10 cellular contexts compared by ENCODE assay signal in the genomic region with DNA sequence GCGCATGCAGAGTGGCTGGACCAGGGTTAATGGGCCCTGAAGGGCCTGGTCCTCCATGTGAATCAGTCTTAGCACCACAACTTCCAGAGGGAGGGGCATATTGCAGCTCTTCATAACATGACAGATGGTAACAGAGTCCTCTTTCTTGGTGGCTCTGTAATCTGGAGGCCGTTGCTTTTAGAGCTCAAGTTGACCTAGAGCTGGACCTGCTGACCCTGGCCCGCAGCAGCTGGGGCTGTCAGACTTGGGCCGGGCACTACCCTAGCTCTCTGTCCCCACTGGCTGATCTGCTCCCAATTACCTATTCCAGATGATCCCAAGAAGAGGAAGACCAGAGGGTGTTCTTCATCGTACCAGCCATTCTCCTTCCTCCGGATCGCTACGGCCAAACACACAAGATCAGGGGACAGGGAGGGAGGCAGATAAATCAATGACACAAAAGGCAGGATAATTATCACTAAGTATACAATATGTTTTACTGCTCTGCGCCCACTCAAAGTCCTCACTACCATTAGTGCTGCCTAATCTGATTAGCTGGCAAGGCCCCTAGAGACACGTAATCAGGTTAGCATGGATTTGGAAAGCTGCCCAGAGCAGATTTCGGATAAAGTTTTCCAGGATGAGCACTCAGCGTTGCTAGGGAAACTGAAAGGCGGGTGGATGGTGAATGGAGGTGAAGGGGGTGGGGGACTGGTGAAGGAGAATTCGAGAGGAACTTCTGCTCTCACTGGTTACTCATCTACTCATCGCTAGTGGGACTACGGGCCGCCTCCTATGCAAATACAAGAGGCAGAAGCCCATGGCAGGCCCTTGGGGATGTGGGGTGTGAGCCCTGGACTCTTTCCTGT.
DNase-seq lines count a peak whose midpoint lies in the region; ATAC-seq and TF ChIP-seq lines count a peak whose summit lies in the region.
"Had no signal": no experiment of that assay in that cellular context is flagged by ENCODE, and none has a peak within 500 bp of the region (broad histone marks: within the 10 kb centered on the region; RNA-seq: fewer than 3 reads in every experiment).

No MANE protein-coding gene starts in this region.

- no peaks in the 10 kb centered on the region for H3K9me3 Mint-ChIP-seq in CD4-positive, alpha-beta T cell

- no peak overlapping the region for H2BK15ac ChIP-seq in neuronal stem cell (ENCODE audit: low read length)

- no peak overlapping the region for H2AK5ac ChIP-seq in neuronal stem cell (ENCODE audit: low read depth, low read length)

- no peak overlapping the region for H4K91ac ChIP-seq in neuronal stem cell (ENCODE audit: low read depth, low read length, poor library complexity)

- H3K36me3 Mint-ChIP-seq in CD4-positive, alpha-beta T cell (ENCODE audit: low read depth) = peaks cover 68% of the 10 kb centered on the region

- H3K4me3 ChIP-seq in AG09309 (ENCODE audit: control insufficient read depth, low read depth, low read length) (no peak overlapping the region), neuronal stem cell (ENCODE audit: low read length in 2 of 2) (no peak overlapping the region)
- H3K4me3 ChIP-seq: esophagus squamous epithelium had no signal

- TF ChIP-seq CTCF in AG09309 (IDR thresholded peaks at IDR 0.05; ENCODE audit: control insufficient read depth, insufficient read depth, low read depth, low read length, missing control alignments) = no peak
- no peak for TF ChIP-seq CTCF in CD4-positive, alpha-beta T cell (IDR thresholded peaks at IDR 0.05)

- ATAC-seq in HG03460 (IDR thresholded peaks at IDR 0.05; ENCODE audit: unreplicated experiment) (peak; percentile 57), GM18873 (IDR thresholded peaks at IDR 0.05; ENCODE audit: low FRiP score, unreplicated experiment) (no peak)
- no peak for ATAC-seq in CD4-positive, alpha-beta T cell (ENCODE audit: poor library complexity)

- H3K4me2 ChIP-seq in neuronal stem cell (ENCODE audit: insufficient read depth, low read length, poor library complexity, severe bottlenecking) = no peak overlapping the region

- H2AFZ ChIP-seq in neuronal stem cell (ENCODE audit: low read length) = no peak overlapping the region

- peaks cover 4 to 24% of the 10 kb centered on the region in 2 donors for H3K36me3 ChIP-seq in neuronal stem cell (replicated peaks in 1 of 2; ENCODE audit: control insufficient read depth in 2 of 2, insufficient read depth in 2 of 2, low read length in 2 of 2)

- intact Hi-C loops in CD4-positive, alpha-beta T cell (cut with DNase I, micrococcal nuclease) = no loop called here

- POLR2A ChIA-PET in CD4-positive, alpha-beta T cell (lab: Charles Lee) = no interaction called here

- peaks cover 0 to 3% of the 10 kb centered on the region in 2 donors for H3K4me1 ChIP-seq in neuronal stem cell (ENCODE audit: control insufficient read depth in 2 of 2, insufficient read depth in 1 of 2, low read depth in 1 of 2, low read length in 2 of 2)
- H3K4me1 ChIP-seq: esophagus squamous epithelium had no signal

- WGBS in neuronal stem cell (ENCODE audit: extremely low coverage in 2 of 2, insufficient read length in 2 of 2, insufficient replicate concordance in 1 of 2), 2 donors = no CpG with 5 or more reads among the region's 17 CpGs

- no peak overlapping the region for H2BK12ac ChIP-seq in neuronal stem cell (ENCODE audit: low read length)

- no peak overlapping the region for H2BK5ac ChIP-seq in neuronal stem cell (ENCODE audit: low read length)

- H4K8ac ChIP-seq in neuronal stem cell (ENCODE audit: low read depth, low read length) = no peak overlapping the region

- CTCF ChIA-PET in CD4-positive, alpha-beta T cell (lab: Charles Lee) = no interaction called here

- H2BK120ac ChIP-seq in neuronal stem cell (ENCODE audit: low read depth, low read length) = no peak overlapping the region

- H3K4ac ChIP-seq in neuronal stem cell (ENCODE audit: low read length) = no peak overlapping the region

- H3K4me3 Mint-ChIP-seq in CD4-positive, alpha-beta T cell = no peak overlapping the region

- H3K23ac ChIP-seq in neuronal stem cell (ENCODE audit: low read depth, low read length, poor library complexity) = no peak overlapping the region

- no peaks in the 10 kb centered on the region for H3K4me1 Mint-ChIP-seq in CD4-positive, alpha-beta T cell (ENCODE audit: low read depth)

- H3K79me1 ChIP-seq in neuronal stem cell (ENCODE audit: low read depth, low read length) = no peaks in the 10 kb centered on the region

- H3K27ac Mint-ChIP-seq in CD4-positive, alpha-beta T cell = no peak overlapping the region

- no peak overlapping the region for H3K27ac ChIP-seq in CD4-positive, alpha-beta T cell (ENCODE audit: low read depth, low read length)
- no peak overlapping the region for H3K27ac ChIP-seq in neuronal stem cell (replicated peaks; ENCODE audit: low read length)
- H3K27ac ChIP-seq: esophagus squamous epithelium, VCaP had no signal

- no peaks in the 10 kb centered on the region for H3K27me3 Mint-ChIP-seq in CD4-positive, alpha-beta T cell

- no peak overlapping the region for H3K18ac ChIP-seq in neuronal stem cell (ENCODE audit: low read length)

- no peak overlapping the region for H3K14ac ChIP-seq in neuronal stem cell (ENCODE audit: low read length)

- H3K9ac ChIP-seq in neuronal stem cell (ENCODE audit: low read depth, low read length, poor library complexity) = no peak overlapping the region

- no peaks in the 10 kb centered on the region for H3K27me3 ChIP-seq in CD4-positive, alpha-beta T cell (ENCODE audit: control insufficient read depth, insufficient read depth, low read length)
- no peaks in the 10 kb centered on the region for H3K27me3 ChIP-seq in neuronal stem cell (ENCODE audit: control insufficient read depth in 3 of 3, insufficient read depth in 3 of 3, low read depth in 1 of 3, low read length in 3 of 3)
- H3K27me3 ChIP-seq: esophagus squamous epithelium had no signal

- H3K9me3 ChIP-seq in CD4-positive, alpha-beta T cell (ENCODE audit: control insufficient read depth, low read length) = no peaks in the 10 kb centered on the region
- no peaks in the 10 kb centered on the region for H3K9me3 ChIP-seq in neuronal stem cell (replicated peaks in 1 of 2; ENCODE audit: control insufficient read depth in 2 of 2, insufficient read depth in 1 of 2, low read depth in 1 of 2, low read length in 2 of 2)
- H3K9me3 ChIP-seq: esophagus squamous epithelium had no signal

- DNase-seq in AG09309 (ENCODE audit: low read depth) = peak; percentile 48
- DNase-seq in RPMI7951 (ENCODE audit: low read depth) = peak; percentile 74
- DNase-seq in glomerular visceral epithelial cell (ENCODE audit: extremely low spot score) = peak; percentile 94
- no peak for DNase-seq in CD4-positive, alpha-beta T cell
- no peak for DNase-seq in neuronal stem cell (ENCODE audit: low spot score)
- DNase-seq in 8988T = no peak
- DNase-seq: esophagus squamous epithelium had no signal

Comparison
In these comparisons a context has a peak if more than half of its experiments do, and no peak if none do; other contexts are left out.
1. DNase-seq: peak in AG09309 (single experiment), RPMI7951 (single experiment) and glomerular visceral epithelial cell (single experiment); none in CD4-positive, alpha-beta T cell (0 of 10), neuronal stem cell (single experiment) and 8988T (single experiment).